ENCODE assay signal across 16 cellular contexts in genomic region chr17:39737331-39737760, GRCh38. TPM values are rescaled to one million over a fixed set of nuclear protein-coding genes. Genes with fewer than 3 reads are reported as not detected.
DNase-seq lines count a peak whose midpoint lies in the region; ATAC-seq, FAIRE-seq and TF ChIP-seq lines count a peak whose summit lies in the region.
"Had no signal": no experiment of that assay in that cellular context is flagged by ENCODE, and none has a peak within 500 bp of the region (broad histone marks: within the 10 kb centered on the region; RNA-seq: fewer than 3 reads in every experiment).

No MANE protein-coding gene starts in this region.

- ATAC-seq in GM18511 (IDR thresholded peaks at IDR 0.05; ENCODE audit: unreplicated experiment), result no peak

- no peak for TF ChIP-seq POLR2A in prostate gland (IDR thresholded peaks at IDR 0.05)

- H3K9me1 ChIP-seq in keratinocyte (ENCODE audit: control insufficient read depth, extremely low read depth, insufficient read depth, low read length), result no peaks in the 10 kb centered on the region

- H3K27me3 ChIP-seq in H7 (ENCODE audit: control insufficient read depth, insufficient read depth, low read length) (no peaks in the 10 kb centered on the region), keratinocyte (ENCODE audit: control insufficient read depth, extremely low read depth, insufficient read depth, low read length) (no peaks in the 10 kb centered on the region), prostate gland (replicated peaks; ENCODE audit: insufficient read depth) (no peaks in the 10 kb centered on the region)

- no peaks in the 10 kb centered on the region; the same call in 1 of the 2 replicates for H3K36me3 ChIP-seq in H7 (replicated peaks; ENCODE audit: control insufficient read depth, insufficient read depth, low read length)
- peaks cover 0 to 2% of the 10 kb centered on the region in 2 experiments for H3K36me3 ChIP-seq in keratinocyte (ENCODE audit: control insufficient read depth in 2 of 2, extremely low read depth in 1 of 2, insufficient read depth in 2 of 2, low read length in 2 of 2)
- no peaks in the 10 kb centered on the region for H3K36me3 ChIP-seq in prostate gland
- H3K36me3 ChIP-seq: heart left ventricle had no signal

- no peak for DNase-seq in H7
- no peak for DNase-seq in keratinocyte (ENCODE audit: low read depth, low spot score)
- no peak for DNase-seq in prostate gland (ENCODE audit: low spot score)
- DNase-seq in NCI-H1436 treated with DMSO at 0.1 percent for 48 hours (lab: John Stamatoyannopoulos, UW), result no peak
- no peak for DNase-seq in globus pallidus (ENCODE audit: low spot score)
- no peak for DNase-seq in germinal center (ENCODE audit: low spot score)
- DNase-seq: activated CD4-positive, alpha-beta memory T cell treated with anti-CD3 and anti-CD28 coated beads, Interleukin-2, amount 10 ng/mL, durations not matched to agents 7 days and 5 days; activated naive CD8-positive, alpha-beta T cell treated with anti-CD3 and anti-CD28 coated beads, Interleukin-2, amount 10 ng/mL, durations not matched to agents 7 days and 5 days; CD8-positive, alpha-beta memory T cell; dermis blood vessel endothelial cell; heart left ventricle; MV-4-11; NCI-H82; SW 1271 had no signal

- TF ChIP-seq CTCF in VCaP (conservative IDR thresholded peaks at IDR 0.05) (no peak), keratinocyte (optimal IDR thresholded peaks at IDR 0.05 in 1 of 3, IDR thresholded peaks at IDR 0.05 in 1 of 3, conservative IDR thresholded peaks at IDR 0.05 in 1 of 3; ENCODE audit: extremely low read depth in 1 of 3, insufficient read depth in 2 of 3, low read length in 3 of 3) (no peak), prostate gland (IDR thresholded peaks at IDR 0.05) (no peak)

- 24% methylated on average over 11 of the region's 11 CpGs for WGBS in prostate gland

- dilution Hi-C loops in keratinocyte (cut with MboI; ENCODE audit: extremely low pct_ligation_motif_present, low sequenced_read_pairs), result no loop called here

- H4K20me1 ChIP-seq in keratinocyte (ENCODE audit: control insufficient read depth, extremely low read depth, insufficient read depth, low read length), result no peaks in the 10 kb centered on the region

- no peak for FAIRE-seq in keratinocyte (lab: Jason Lieb, UNC)

- H3K9me3 ChIP-seq in keratinocyte (ENCODE audit: control insufficient read depth, low read depth, low read length) (no peaks in the 10 kb centered on the region), prostate gland (no peaks in the 10 kb centered on the region)
- H3K9me3 ChIP-seq: heart left ventricle had no signal

- H3K4me2 ChIP-seq in keratinocyte (ENCODE audit: control insufficient read depth, extremely low read depth, insufficient read depth, low read depth, low read length), result peak overlapping the region; percentile 93

- H3K9ac ChIP-seq in keratinocyte (ENCODE audit: control insufficient read depth, extremely low read depth, insufficient read depth, low read length), result no peak overlapping the region

- H3K4me1 ChIP-seq in keratinocyte (ENCODE audit: control insufficient read depth, extremely low read depth, insufficient read depth, low read length) (peaks cover 28% of the 10 kb centered on the region), prostate gland (replicated peaks) (peaks cover 8% of the 10 kb centered on the region)

- no peak overlapping the region for H2AFZ ChIP-seq in keratinocyte (ENCODE audit: control insufficient read depth, low read length)

- peak overlapping the region; percentile 80 for H3K4me3 ChIP-seq in H7 (ENCODE audit: insufficient read depth, low read depth, low read length)
- H3K4me3 ChIP-seq in keratinocyte (ENCODE audit: control insufficient read depth in 2 of 3, extremely low read depth in 1 of 3, insufficient read depth in 2 of 3, low read depth in 1 of 3, low read length in 3 of 3), result peak overlapping the region in 2 of 3 experiments; percentile 73 to 89
- peak overlapping the region; percentile 41 to 53 for H3K4me3 ChIP-seq in prostate gland

- intact Hi-C loops in prostate gland (cut with DNase I), result no loop called here

- H3K27ac ChIP-seq in VCaP (peak overlapping the region; percentile 97), keratinocyte (ENCODE audit: control insufficient read depth, insufficient read depth, low read length) (no peak overlapping the region), prostate gland (peak overlapping the region; percentile 91 to 96)

- no peaks in the 10 kb centered on the region for H3K79me2 ChIP-seq in keratinocyte (ENCODE audit: control insufficient read depth, insufficient read depth, low read length)

RNA-seq across cellular contexts. Expression of gene GRB7, which starts 0.4 kb away (rescaled TPM):
- total RNA-seq in H7 (2014; rRNA removed; shearing (Covaris generic)), result 34.3 and 61.6 TPM in 2 replicates
- polyA plus RNA-seq in keratinocyte, result 4.0 to 5.3 TPM (median 4.2 TPM) in 3 replicates
- 10.1 TPM for polyA plus RNA-seq in keratinocyte (2011; ENCODE audit: low read depth)
- 3.2 and 3.8 TPM in 2 replicates for polyA plus RNA-seq in keratinocyte (2011; cell fraction: cytosol; rRNA removed)
- polyA plus RNA-seq in keratinocyte (2011; cell fraction: nucleus; rRNA removed), result 11.7 and 15.6 TPM in 2 replicates
- polyA plus RNA-seq in keratinocyte (2012; ENCODE audit: low replicate concordance), result 5.8 and 71.5 TPM in 2 replicates
- polyA minus RNA-seq in keratinocyte, result 6.2 to 10.1 TPM (median 8.6 TPM) in 3 replicates
- polyA minus RNA-seq in keratinocyte (2011; cell fraction: cytosol; rRNA and poly(A)+ RNA removed), result 5.4 TPM
- 8.3 and 10.7 TPM in 2 replicates for polyA minus RNA-seq in keratinocyte (2011; cell fraction: nucleus; rRNA and poly(A)+ RNA removed)
- 10 to 100 TPM; 25.7 to 32.6 TPM for total RNA-seq in prostate gland
- total RNA-seq: CD8-positive, alpha-beta memory T cell had no signal
- polyA plus RNA-seq: CD8-positive, alpha-beta memory T cell had no signal

RNA-seq across cellular contexts. Expression of gene MIEN1, which starts 7.0 kb away (rescaled TPM):
- total RNA-seq in H7 (2014; rRNA removed; shearing (Covaris generic)), result 47.7 and 56.1 TPM in 2 replicates
- polyA plus RNA-seq in keratinocyte, result 38.4 to 59.0 TPM (median 51.8 TPM) in 3 replicates
- 6.9 TPM for polyA plus RNA-seq in keratinocyte (2011; ENCODE audit: low read depth)
- 56.9 and 63.0 TPM in 2 replicates for polyA plus RNA-seq in keratinocyte (2011; cell fraction: cytosol; rRNA removed)
- 17.7 and 18.4 TPM in 2 replicates for polyA plus RNA-seq in keratinocyte (2011; cell fraction: nucleus; rRNA removed)
- polyA plus RNA-seq in keratinocyte (2012; ENCODE audit: low replicate concordance), result 53.2 and 63.0 TPM in 2 replicates
- 17.4 to 26.6 TPM (median 26.2 TPM) in 3 replicates for polyA minus RNA-seq in keratinocyte
- 20.1 TPM for polyA minus RNA-seq in keratinocyte (2011; cell fraction: cytosol; rRNA and poly(A)+ RNA removed)
- 5.2 and 7.8 TPM in 2 replicates for polyA minus RNA-seq in keratinocyte (2011; cell fraction: nucleus; rRNA and poly(A)+ RNA removed)
- total RNA-seq in prostate gland, result 100 to 1,000 TPM in 1 of 2 donors, 10 to 100 TPM in 1; 46.5 to 119 TPM

RNA-seq across cellular contexts. Expression of gene ERBB2, which starts 37.5 kb away (rescaled TPM):
- total RNA-seq in H7 (2014; rRNA removed; shearing (Covaris generic)), result 186 and 207 TPM in 2 replicates
- polyA plus RNA-seq in keratinocyte, result 21.4 to 35.8 TPM (median 26.9 TPM) in 3 replicates
- polyA plus RNA-seq in keratinocyte (2011; ENCODE audit: low read depth), result 59.5 TPM
- 10.5 and 15.2 TPM in 2 replicates for polyA plus RNA-seq in keratinocyte (2011; cell fraction: cytosol; rRNA removed)
- 65.9 and 71.5 TPM in 2 replicates for polyA plus RNA-seq in keratinocyte (2011; cell fraction: nucleus; rRNA removed)
- polyA plus RNA-seq in keratinocyte (2012; ENCODE audit: low replicate concordance), result 31.6 and 48.5 TPM in 2 replicates
- 40.8 to 206 TPM (median 72.4 TPM) in 3 replicates for polyA minus RNA-seq in keratinocyte
- 44.5 TPM for polyA minus RNA-seq in keratinocyte (2011; cell fraction: cytosol; rRNA and poly(A)+ RNA removed)
- 140 and 173 TPM in 2 replicates for polyA minus RNA-seq in keratinocyte (2011; cell fraction: nucleus; rRNA and poly(A)+ RNA removed)
- 100 to 1,000 TPM; 112 to 172 TPM for total RNA-seq in prostate gland

RNA-seq across cellular contexts. Expression of gene PGAP3, which starts 49.5 kb away (rescaled TPM):
- 15.9 and 17.6 TPM in 2 replicates for total RNA-seq in H7 (2014; rRNA removed; shearing (Covaris generic))
- polyA plus RNA-seq in keratinocyte, result 4.8 to 10.8 TPM (median 5.6 TPM) in 3 replicates
- 1.8 TPM for polyA plus RNA-seq in keratinocyte (2011; ENCODE audit: low read depth)
- 3.5 and 4.9 TPM in 2 replicates for polyA plus RNA-seq in keratinocyte (2011; cell fraction: cytosol; rRNA removed)
- polyA plus RNA-seq in keratinocyte (2011; cell fraction: nucleus; rRNA removed), result 21.6 and 27.4 TPM in 2 replicates
- polyA plus RNA-seq in keratinocyte (2012; ENCODE audit: low replicate concordance), result 5.2 and 11.7 TPM in 2 replicates
- polyA minus RNA-seq in keratinocyte, result 10.4 to 23.9 TPM (median 16.9 TPM) in 3 replicates
- polyA minus RNA-seq in keratinocyte (2011; cell fraction: cytosol; rRNA and poly(A)+ RNA removed), result 9.6 TPM
- 9.9 and 11.1 TPM in 2 replicates for polyA minus RNA-seq in keratinocyte (2011; cell fraction: nucleus; rRNA and poly(A)+ RNA removed)
- 10 to 100 TPM; 44.6 to 50.0 TPM for total RNA-seq in prostate gland
